Comparison of ENCODE assay signal across 9 cellular contexts in the genomic region with DNA sequence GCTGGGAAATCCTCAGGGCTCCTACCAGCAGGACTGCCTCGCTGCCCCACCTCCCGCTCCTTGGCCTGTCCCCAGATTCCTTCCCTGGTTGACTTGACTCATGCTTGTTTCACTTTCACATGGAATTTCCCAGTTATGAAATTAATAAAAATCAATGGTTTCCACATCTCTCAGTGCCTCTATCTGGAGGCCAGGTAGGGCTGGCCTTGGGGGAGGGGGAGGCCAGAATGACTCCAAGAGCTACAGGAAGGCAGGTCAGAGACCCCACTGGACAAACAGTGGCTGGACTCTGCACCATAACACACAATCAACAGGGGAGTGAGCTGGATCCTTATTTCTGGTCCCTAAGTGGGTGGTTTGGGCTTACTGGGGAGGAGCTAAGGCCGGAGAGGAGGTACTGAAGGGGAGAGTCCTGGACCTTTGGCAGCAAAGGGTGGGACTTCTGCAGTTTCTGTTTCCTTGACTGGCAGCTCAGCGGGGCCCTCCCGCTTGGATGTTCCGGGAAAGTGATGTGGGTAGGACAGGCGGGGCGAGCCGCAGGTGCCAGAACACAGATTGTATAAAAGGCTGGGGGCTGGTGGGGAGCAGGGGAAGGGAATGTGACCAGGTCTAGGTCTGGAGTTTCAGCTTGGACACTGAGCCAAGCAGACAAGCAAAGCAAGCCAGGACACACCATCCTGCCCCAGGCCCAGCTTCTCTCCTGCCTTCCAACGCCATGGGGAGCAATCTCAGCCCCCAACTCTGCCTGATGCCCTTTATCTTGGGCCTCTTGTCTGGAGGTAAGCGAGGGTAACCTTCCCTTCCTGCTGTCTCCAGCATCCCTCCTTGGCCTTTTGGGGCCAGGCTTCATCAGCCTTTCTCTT. TPM values are rescaled to one million over a fixed set of nuclear protein-coding genes. Genes with fewer than 3 reads are reported as not detected.
DNase-seq lines count a peak whose midpoint lies in the region; ATAC-seq and TF ChIP-seq lines count a peak whose summit lies in the region.
"Had no signal": no experiment of that assay in that cellular context is flagged by ENCODE, and none has a peak within 500 bp of the region (broad histone marks: within the 10 kb centered on the region; RNA-seq: fewer than 3 reads in every experiment).

Gene CFB (plus strand): TSS at position 589 of the 863 bp plus-strand sequence. CDS start 127 bp downstream, at position 716.

- peak; percentile 36 for DNase-seq in activated naive CD4-positive, alpha-beta T cell treated with anti-CD3 and anti-CD28 coated beads for 36 hours
- DNase-seq in activated naive CD4-positive, alpha-beta T cell treated with anti-CD3 and anti-CD28 coated beads, Interleukin-2, amount 50 U/mL, for 16 hours, result no peak
- DNase-seq in colonic mucosa, result peak; percentile 89
- DNase-seq in mesenchymal stem cell, result peak; percentile 66
- DNase-seq in uterus, result peak; percentile 82 to 84
- no peak for DNase-seq in activated gamma-delta T cell (lab: John Stamatoyannopoulos, UW)
- DNase-seq in NCI-H1092 (lab: John Stamatoyannopoulos, UW), result no peak
- DNase-seq: NCI-H2081 treated with DMSO at 0.1 percent for 48 hours had no signal

- H3K27me3 ChIP-seq in colonic mucosa (no peaks in the 10 kb centered on the region), mesenchymal stem cell (ENCODE audit: control insufficient read depth in 1 of 2, insufficient read depth in 1 of 2, low read length in 2 of 2) (peaks cover 0 to 19% of the 10 kb centered on the region in 2 experiments), uterus (no peaks in the 10 kb centered on the region)

- H3K18ac ChIP-seq in mesenchymal stem cell (ENCODE audit: low read depth in 1 of 2, low read length in 2 of 2), result peak within 1 kb of the TSS in 1 of 2 experiments; percentile 40

- peaks cover 7% of the 10 kb centered on the region for H3K4me1 Mint-ChIP-seq in activated naive CD4-positive, alpha-beta T cell treated with anti-CD3 and anti-CD28 coated beads for 36 hours (ENCODE audit: low read depth)

- H2BK12ac ChIP-seq in mesenchymal stem cell (ENCODE audit: low read length in 2 of 2), result no peak within 1 kb of the TSS

- no peaks in the 10 kb centered on the region for H3K79me1 ChIP-seq in mesenchymal stem cell (replicated peaks; ENCODE audit: low read length, poor library complexity, severe bottlenecking)

- H3K4ac ChIP-seq in mesenchymal stem cell (ENCODE audit: low read depth in 1 of 2, low read length in 2 of 2), result no peak within 1 kb of the TSS

- no peak for ATAC-seq in HG02884 (IDR thresholded peaks at IDR 0.05; ENCODE audit: unreplicated experiment)

- intact Hi-C loops in activated naive CD4-positive, alpha-beta T cell treated with anti-CD3 and anti-CD28 coated beads for 36 hours (cut with micrococcal nuclease), result no loop called here
- intact Hi-C loops in colonic mucosa (cut with DNase I) (no loop called here), uterus (cut with DNase I; ENCODE audit: low total_unique reads) (no loop called here)

- CTCF ChIA-PET in activated naive CD4-positive, alpha-beta T cell treated with anti-CD3 and anti-CD28 coated beads for 36 hours (lab: Charles Lee), result no interaction called here

- H2AK5ac ChIP-seq in mesenchymal stem cell (ENCODE audit: low read length, severe bottlenecking), result no peak within 1 kb of the TSS

- H3K36me3 ChIP-seq in colonic mucosa, result no peaks in the 10 kb centered on the region
- peaks cover 8% of the 10 kb centered on the region in 2 experiments for H3K36me3 ChIP-seq in mesenchymal stem cell (ENCODE audit: control insufficient read depth in 1 of 2, insufficient read depth in 2 of 2, low read depth in 1 of 2, low read length in 2 of 2)
- no peaks in the 10 kb centered on the region for H3K36me3 ChIP-seq in uterus

- TF ChIP-seq CTCF in colonic mucosa (IDR thresholded peaks at IDR 0.05) (no peak), uterus (IDR thresholded peaks at IDR 0.05) (no peak)

- H3K23ac ChIP-seq in mesenchymal stem cell (ENCODE audit: low read length in 2 of 2), result no peak within 1 kb of the TSS

- H3K36me3 Mint-ChIP-seq in activated naive CD4-positive, alpha-beta T cell treated with anti-CD3 and anti-CD28 coated beads for 36 hours (ENCODE audit: low read depth), result no peaks in the 10 kb centered on the region

- peaks cover 7% of the 10 kb centered on the region for H3K4me1 ChIP-seq in colonic mucosa
- H3K4me1 ChIP-seq in mesenchymal stem cell (ENCODE audit: control insufficient read depth, insufficient read depth, low read depth, low read length), result peaks cover 15% of the 10 kb centered on the region
- H3K4me1 ChIP-seq in uterus, result no peaks in the 10 kb centered on the region

- H3K14ac ChIP-seq in mesenchymal stem cell (ENCODE audit: low read length in 2 of 2), result no peak within 1 kb of the TSS

- H3K9me3 ChIP-seq in colonic mucosa (no peaks in the 10 kb centered on the region), mesenchymal stem cell (ENCODE audit: control insufficient read depth, low read length) (no peaks in the 10 kb centered on the region), uterus (no peaks in the 10 kb centered on the region)

- peak within 1 kb of the TSS; percentile 90 for H3K27ac ChIP-seq in colonic mucosa
- peak within 1 kb of the TSS; percentile 24 for H3K27ac ChIP-seq in mesenchymal stem cell (ENCODE audit: low read length, poor library complexity, severe bottlenecking)
- peak within 1 kb of the TSS; percentile 84 to 87 for H3K27ac ChIP-seq in uterus

- H3K4me2 ChIP-seq in mesenchymal stem cell (ENCODE audit: low read length, poor library complexity, severe bottlenecking), result no peak within 1 kb of the TSS

- H3K9ac ChIP-seq in colonic mucosa (ENCODE audit: low read depth in 2 of 2, low read length in 2 of 2), result peak within 1 kb of the TSS; percentile 64 to 65
- peak within 1 kb of the TSS; percentile 81 for H3K9ac ChIP-seq in mesenchymal stem cell (ENCODE audit: low read length)

- peaks cover 2% of the 10 kb centered on the region for H3K27me3 Mint-ChIP-seq in activated naive CD4-positive, alpha-beta T cell treated with anti-CD3 and anti-CD28 coated beads for 36 hours (ENCODE audit: low read depth)

- peak within 1 kb of the TSS; percentile 23 for H3K4me3 ChIP-seq in colonic mucosa
- H3K4me3 ChIP-seq in mesenchymal stem cell (ENCODE audit: insufficient read depth in 1 of 2, low read depth in 1 of 2, low read length in 2 of 2), result peak within 1 kb of the TSS in 1 of 2 experiments; percentile 72
- H3K4me3 ChIP-seq in uterus, result peak within 1 kb of the TSS in 1 of 2 donors; percentile 6

- peak within 1 kb of the TSS; percentile 40 for H4K8ac ChIP-seq in mesenchymal stem cell (ENCODE audit: low read length)

- H2BK15ac ChIP-seq in mesenchymal stem cell (ENCODE audit: low read depth, poor library complexity, severe bottlenecking), result no peak within 1 kb of the TSS

- no peak within 1 kb of the TSS for H2BK120ac ChIP-seq in mesenchymal stem cell (ENCODE audit: low read depth, low read length)

- H3K9me3 Mint-ChIP-seq in activated naive CD4-positive, alpha-beta T cell treated with anti-CD3 and anti-CD28 coated beads for 36 hours, result no peaks in the 10 kb centered on the region

- 63% methylated on average over 9 of the region's 11 CpGs for WGBS in mesenchymal stem cell

- H2AFZ ChIP-seq in mesenchymal stem cell (ENCODE audit: low read depth, low read length), result no peak within 1 kb of the TSS

- H3K27ac Mint-ChIP-seq in activated naive CD4-positive, alpha-beta T cell treated with anti-CD3 and anti-CD28 coated beads for 36 hours, result no peak within 1 kb of the TSS

- no peak within 1 kb of the TSS for H3K4me3 Mint-ChIP-seq in activated naive CD4-positive, alpha-beta T cell treated with anti-CD3 and anti-CD28 coated beads for 36 hours

- TF ChIP-seq POLR2A in uterus (IDR thresholded peaks at IDR 0.05), result peak; percentile 33 to 40

- no peak within 1 kb of the TSS for H2BK5ac ChIP-seq in mesenchymal stem cell (ENCODE audit: low read depth, low read length, poor library complexity, severe bottlenecking)

- H4K91ac ChIP-seq in mesenchymal stem cell (ENCODE audit: low read length), result peak within 1 kb of the TSS; percentile 54

RNA-seq across cellular contexts. Expression of gene CFB, which starts in this region (rescaled TPM):
- total RNA-seq in activated naive CD4-positive, alpha-beta T cell treated with anti-CD3 and anti-CD28 coated beads for 36 hours, result 1 to 10 TPM in 1 of 2 experiments, under 1 TPM in 1; 0.74 to 1.7 TPM
- total RNA-seq in colonic mucosa (10 to 100 TPM; 20.4 to 60.6 TPM), uterus (10 to 100 TPM in 2 of 4 donors, 1 to 10 TPM in 1, not detected in 1; 6.2 to 32.6 (median 31.5) TPM)
- 1.7 TPM for polyA plus RNA-seq in mesenchymal stem cell (2013, experiment 1 of 2)
- polyA plus RNA-seq in mesenchymal stem cell (2013, experiment 2 of 2), result 1.7 TPM

Comparison
In these comparisons a context has a peak if more than half of its experiments do, and no peak if none do; other contexts are left out.
1. DNase-seq: peak in activated naive CD4-positive, alpha-beta T cell treated with anti-CD3 and anti-CD28 coated beads for 36 hours (single experiment), colonic mucosa (single experiment), mesenchymal stem cell (single experiment) and uterus (2 of 2); none in activated naive CD4-positive, alpha-beta T cell treated with anti-CD3 and anti-CD28 coated beads, Interleukin-2, amount 50 U/mL, for 16 hours (single experiment), activated gamma-delta T cell (single experiment) and NCI-H1092 (single experiment).
2. H3K27ac ChIP-seq: peak in every context shown above with its lines; median percentile 90 in colonic mucosa; 86 in uterus; 24 in mesenchymal stem cell.